ENCODE assay signal across 9 cellular contexts in genomic region chr1:48232722-48233121, GRCh38. TPM values are rescaled to one million over a fixed set of nuclear protein-coding genes. Genes with fewer than 3 reads are reported as not detected.
"Had no signal": no experiment of that assay in that cellular context is flagged by ENCODE, and none has a peak within 500 bp of the region (broad histone marks: within the 10 kb centered on the region; RNA-seq: fewer than 3 reads in every experiment).

No MANE protein-coding gene starts in this region.

- DNase-seq: GDM1, GF-D8 had no signal

- FAIRE-seq: G401.6, GM12878, GM12891, GM12892, GM18507, GM19239 had no signal

- ATAC-seq: GM12878 had no signal

- H3K4me3 ChIP-seq: GM12878 had no signal

RNA-seq across cellular contexts. Expression of gene SLC5A9, which starts 10.2 kb away (rescaled TPM):
- total RNA-seq: G401, GM12878 had no signal
